ENCODE assay signal across 8 cellular contexts in the genomic region with DNA sequence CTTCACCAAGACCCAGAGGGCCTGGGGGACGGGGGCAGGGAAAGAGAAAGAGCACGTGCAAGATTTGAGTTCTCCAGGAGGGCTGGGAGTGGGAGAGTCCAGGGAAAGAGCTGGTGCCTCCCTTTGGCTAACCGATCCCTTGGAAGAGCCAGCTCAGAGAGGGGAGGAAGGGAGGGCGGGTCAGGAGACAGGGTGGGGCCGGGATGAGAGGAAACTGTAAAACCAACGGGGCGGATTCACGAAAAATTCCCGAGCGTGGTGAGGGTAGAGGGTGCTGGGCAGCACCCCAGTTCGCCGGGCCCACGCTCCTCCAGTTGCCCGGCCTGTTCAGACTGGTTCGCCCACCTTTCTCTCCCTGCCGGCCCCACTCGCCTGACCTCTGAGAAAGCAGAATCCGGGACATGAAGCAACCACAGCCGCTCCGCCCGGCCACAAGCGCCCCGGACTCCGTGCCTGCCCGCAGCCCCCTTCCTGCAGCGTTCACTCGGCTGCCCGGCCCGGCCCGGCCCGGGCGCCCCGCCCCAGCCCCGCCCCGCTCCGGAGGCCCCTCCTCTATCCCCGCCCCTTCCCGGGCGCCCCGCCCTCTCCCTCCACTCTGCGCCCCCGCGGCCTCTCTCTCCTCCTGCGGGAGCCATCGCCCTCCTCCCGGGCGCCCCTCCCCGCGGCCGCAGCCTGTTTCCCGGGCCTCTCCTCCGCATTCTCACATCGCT.
A peak's percentile ranks its signal among the peaks of the same experiment; 100 is the strongest.
DNase-seq lines count a peak whose midpoint lies in the region; ATAC-seq and TF ChIP-seq lines count a peak whose summit lies in the region.

No MANE protein-coding gene starts in this region.

- ATAC-seq in GM19372 (IDR thresholded peaks at IDR 0.05; ENCODE audit: low read depth, unreplicated experiment) (peak; percentile 68), RWPE2 (ENCODE audit: low read depth) (peak; percentile 87)
- ATAC-seq in stimulated activated naive CD8-positive, alpha-beta T cell treated with anti-CD3 and anti-CD28 coated beads, Interleukin-15, Interleukin-2, amounts not matched to agents 100 U/mL and 50 U/mL, for 24 hours, result peak; percentile 89

- peak overlapping the region; percentile 82 to 85 (median 82) for H3K4me3 Mint-ChIP-seq in nephron

- H3K27me3 ChIP-seq in RWPE2 (ENCODE audit: insufficient read depth, poor library complexity, severe bottlenecking), result no peaks in the 10 kb centered on the region

- H3K9me3 ChIP-seq in RWPE2 (ENCODE audit: severe bottlenecking), result no peaks in the 10 kb centered on the region

- H3K4me1 ChIP-seq in RWPE2 (ENCODE audit: insufficient read depth, poor library complexity, severe bottlenecking), result peaks cover 10% of the 10 kb centered on the region

- peaks cover 71% of the 10 kb centered on the region for H3K4me1 Mint-ChIP-seq in nephron

- H3K27ac ChIP-seq in RWPE2 (ENCODE audit: poor library complexity, severe bottlenecking), result peak overlapping the region; percentile 69

- peak overlapping the region; percentile 89 to 96 (median 92) for H3K27ac Mint-ChIP-seq in nephron

- no peak for TF ChIP-seq CTCF in RWPE2 (IDR thresholded peaks at IDR 0.05; ENCODE audit: poor library complexity, severe bottlenecking)
- no peak for TF ChIP-seq CTCF in nephron (IDR thresholded peaks at IDR 0.05; ENCODE audit: unreplicated experiment in 3 of 3)

- no peaks in the 10 kb centered on the region for H3K27me3 Mint-ChIP-seq in nephron (ENCODE audit: low read depth)

- no peaks in the 10 kb centered on the region for H3K9me3 Mint-ChIP-seq in nephron

- no peaks in the 10 kb centered on the region for H3K36me3 Mint-ChIP-seq in nephron (ENCODE audit: low read depth)

- H3K36me3 ChIP-seq in RWPE2 (ENCODE audit: low read depth), result no peaks in the 10 kb centered on the region

- peak overlapping the region; percentile 43 for H3K4me3 ChIP-seq in RWPE2 (ENCODE audit: severe bottlenecking)

- DNase-seq in AG20443 (ENCODE audit: low spot score) (peak; percentile 96), HPDE6-E6E7 (ENCODE audit: extremely low spot score) (peak; percentile 49), RWPE2 (ENCODE audit: low spot score) (peak; percentile 80), activated gamma-delta T cell (lab: John Stamatoyannopoulos, UW) (peak; percentile 47), fibroblast of the conjunctiva (ENCODE audit: low read depth) (peak; percentile 50)
- DNase-seq in stimulated activated naive CD8-positive, alpha-beta T cell treated with anti-CD3 and anti-CD28 coated beads, Interleukin-15, Interleukin-2, amounts not matched to agents 100 U/mL and 50 U/mL, for 24 hours, result peak; percentile 73

Comparison
In these comparisons a context has a peak if more than half of its experiments do, and no peak if none do; other contexts are left out.
1. Peak in every context shown above with its lines: DNase-seq, ATAC-seq, H3K4me3 ChIP-seq and H3K27ac ChIP-seq.